ENCODE assay signal across 20 cellular contexts in genomic region chr22:23847991-23848864, GRCh38. TPM values are rescaled to one million over a fixed set of nuclear protein-coding genes. Genes with fewer than 3 reads are reported as not detected.
DNase-seq lines count a peak whose midpoint lies in the region; ATAC-seq, FAIRE-seq and TF ChIP-seq lines count a peak whose summit lies in the region.
"Had no signal": no experiment of that assay in that cellular context is flagged by ENCODE, and none has a peak within 500 bp of the region (broad histone marks: within the 10 kb centered on the region; RNA-seq: fewer than 3 reads in every experiment).

No MANE protein-coding gene starts in this region.

- no peak for TF ChIP-seq POLR2A in adrenal gland (IDR thresholded peaks at IDR 0.05)

- H3K9me3 Mint-ChIP-seq in HFFc6, result no peaks in the 10 kb centered on the region
- H3K9me3 Mint-ChIP-seq: activated naive CD4-positive, alpha-beta T cell treated with anti-CD3 and anti-CD28 coated beads, Interleukin-2, amount 50 U/mL, for 24 hours had no signal

- H2AFZ ChIP-seq in trophoblast cell (ENCODE audit: insufficient read depth, low read length, poor library complexity), result no peak overlapping the region

- H3K4me2 ChIP-seq in trophoblast cell (ENCODE audit: low read length), result no peak overlapping the region

- peaks cover 25% of the 10 kb centered on the region for H3K4me1 Mint-ChIP-seq in HFFc6 (ENCODE audit: low read depth)
- H3K4me1 Mint-ChIP-seq: activated naive CD4-positive, alpha-beta T cell treated with anti-CD3 and anti-CD28 coated beads, Interleukin-2, amount 50 U/mL, for 24 hours had no signal

- no peak overlapping the region for H3K4me3 ChIP-seq in trophoblast cell (ENCODE audit: low read depth, low read length)
- H3K4me3 ChIP-seq in adrenal gland, result no peak overlapping the region
- H3K4me3 ChIP-seq: colonic mucosa had no signal

- peak; percentile 23 for FAIRE-seq in GM19239 (lab: Jason Lieb, UNC)
- FAIRE-seq: endothelial cell of umbilical vein, frontal cortex had no signal

- H3K79me1 ChIP-seq in trophoblast cell (ENCODE audit: low read length), result no peaks in the 10 kb centered on the region

- no peaks in the 10 kb centered on the region for H3K36me3 ChIP-seq in trophoblast cell (ENCODE audit: control insufficient read depth in 1 of 2, insufficient read depth in 2 of 2, low read length in 2 of 2)
- no peaks in the 10 kb centered on the region for H3K36me3 ChIP-seq in adrenal gland (replicated peaks in 1 of 2)
- H3K36me3 ChIP-seq: colonic mucosa had no signal

- H3K9me3 ChIP-seq in trophoblast cell (ENCODE audit: insufficient read depth, low read depth, low read length), result no peaks in the 10 kb centered on the region
- H3K9me3 ChIP-seq in adrenal gland (replicated peaks in 1 of 3), result no peaks in the 10 kb centered on the region
- H3K9me3 ChIP-seq: colonic mucosa, psoas muscle had no signal

- no peak overlapping the region for H3K4me3 Mint-ChIP-seq in HFFc6
- H3K4me3 Mint-ChIP-seq: activated naive CD4-positive, alpha-beta T cell treated with anti-CD3 and anti-CD28 coated beads, Interleukin-2, amount 50 U/mL, for 24 hours had no signal

- ATAC-seq in esophagus mucosa, result no peak

- DNase-seq in GM19239 (ENCODE audit: insufficient read length, low spot score) (no peak), NAMALWA (ENCODE audit: low spot score) (peak; percentile 74), fibroblast of peridontal ligament (ENCODE audit: extremely low read depth) (peak; percentile 8), trophoblast cell (no peak), adrenal gland (no peak), HFFc6 (no peak), ecto neural progenitor cell (ENCODE audit: low spot score) (no peak)
- DNase-seq: activated T-cell treated with anti-CD3 and anti-CD28 coated beads, Interleukin-2, amount 50 U/mL, for 48 hours; colonic mucosa; COR-L47; naive thymus-derived CD4-positive, alpha-beta T cell; NCI-H146; NCI-H82; RPMI8226 had no signal

- H3K79me2 ChIP-seq in trophoblast cell (ENCODE audit: control insufficient read depth, insufficient read depth, low read length, poor library complexity), result no peaks in the 10 kb centered on the region

- H3K9ac ChIP-seq in trophoblast cell (ENCODE audit: low read length), result no peak overlapping the region

- no peak overlapping the region for H4K91ac ChIP-seq in trophoblast cell (ENCODE audit: low read depth, low read length)

- no peak overlapping the region for H2BK120ac ChIP-seq in trophoblast cell (ENCODE audit: insufficient read depth, low read length, poor library complexity)

- no peak overlapping the region for H2AK5ac ChIP-seq in trophoblast cell (ENCODE audit: low read length)

- H3K4ac ChIP-seq in trophoblast cell (ENCODE audit: low read depth, low read length), result no peak overlapping the region

- H3K4me1 ChIP-seq in trophoblast cell (ENCODE audit: control insufficient read depth in 1 of 2, insufficient read depth in 2 of 2, low read length in 2 of 2), result peaks cover 5% of the 10 kb centered on the region in 2 experiments
- peaks cover 4 to 19% of the 10 kb centered on the region in 2 donors for H3K4me1 ChIP-seq in adrenal gland (replicated peaks in 1 of 2)

- H3K36me3 Mint-ChIP-seq in HFFc6 (ENCODE audit: low read depth), result no peaks in the 10 kb centered on the region
- H3K36me3 Mint-ChIP-seq: activated naive CD4-positive, alpha-beta T cell treated with anti-CD3 and anti-CD28 coated beads, Interleukin-2, amount 50 U/mL, for 24 hours; naive thymus-derived CD4-positive, alpha-beta T cell had no signal

- H4K8ac ChIP-seq in trophoblast cell (ENCODE audit: low read depth, low read length), result no peak overlapping the region

- no peak overlapping the region for H3K27ac ChIP-seq in trophoblast cell (ENCODE audit: low read depth, low read length)
- H3K27ac ChIP-seq in adrenal gland, result no peak overlapping the region
- H3K27ac ChIP-seq: colonic mucosa, psoas muscle had no signal

- no peak overlapping the region for H3K23ac ChIP-seq in trophoblast cell (ENCODE audit: low read length)

- H2BK12ac ChIP-seq in trophoblast cell (ENCODE audit: low read length), result peak overlapping the region; percentile 6

- intact Hi-C loops in adrenal gland (cut with DNase I), result loop anchor here (5.0 kb wide), 2 partner anchors 81 to 221 kb away; partner anchors contain the start of gene CHCHD10 (in 2 of the 2)

- no peak overlapping the region for H4K12ac ChIP-seq in trophoblast cell (ENCODE audit: low read depth, low read length)

- no peaks in the 10 kb centered on the region; the same call in none of the 2 replicates for H3K27me3 Mint-ChIP-seq in HFFc6 (ENCODE audit: insufficient read depth)
- H3K27me3 Mint-ChIP-seq: activated naive CD4-positive, alpha-beta T cell treated with anti-CD3 and anti-CD28 coated beads, Interleukin-2, amount 50 U/mL, for 24 hours had no signal

- no peak overlapping the region for H3K18ac ChIP-seq in trophoblast cell (ENCODE audit: low read length)

- H3K27ac Mint-ChIP-seq in HFFc6, result no peak overlapping the region
- H3K27ac Mint-ChIP-seq: activated naive CD4-positive, alpha-beta T cell treated with anti-CD3 and anti-CD28 coated beads, Interleukin-2, amount 50 U/mL, for 24 hours; naive thymus-derived CD4-positive, alpha-beta T cell had no signal

- H3K27me3 ChIP-seq in trophoblast cell (ENCODE audit: insufficient read depth, low read length) (no peaks in the 10 kb centered on the region), adrenal gland (no peaks in the 10 kb centered on the region)
- H3K27me3 ChIP-seq: colonic mucosa had no signal

- WGBS in trophoblast cell (ENCODE audit: extremely low coverage, insufficient coverage, insufficient read length), result no CpG with 5 or more reads among the region's 24 CpGs
- 83 to 86% (median 83%) methylated on average over 23 to 24 of the region's 24 CpGs for WGBS in adrenal gland, 4 donors

- H3K14ac ChIP-seq in trophoblast cell (ENCODE audit: low read length), result no peak overlapping the region

- H2BK5ac ChIP-seq in trophoblast cell (ENCODE audit: low read depth, low read length, poor library complexity), result no peak overlapping the region

- TF ChIP-seq CTCF in adrenal gland (IDR thresholded peaks at IDR 0.05) (no peak), HFFc6 (IDR thresholded peaks at IDR 0.05) (no peak)

RNA-seq across cellular contexts. Expression of gene DERL3, which starts 9.4 kb away (rescaled TPM):
- 1.1 and 1.7 TPM in 2 replicates for polyA plus RNA-seq in trophoblast cell (2013)
- total RNA-seq in esophagus mucosa, result 1.5 TPM
- 1 to 10 TPM in 5 of 8 donors, under 1 TPM in 2, not detected in 1; 0.36 to 3.7 (median 2.4) TPM for total RNA-seq in adrenal gland
- polyA plus RNA-seq in adrenal gland, result 1 to 10 TPM; 2.7 to 4.3 (median 3.8) TPM
- under 1 TPM; 0.21 to 0.88 (median 0.40) TPM for total RNA-seq in HFFc6 (2021; fragmentation: NEBNext Ultra II Directional; extraction: Animal tissue kit (Norgen Biotek cat#: 25700))
- total RNA-seq: HT1080 had no signal
- polyA plus RNA-seq: naive thymus-derived CD4-positive, alpha-beta T cell had no signal

RNA-seq across cellular contexts. Expression of gene SLC2A11, which starts 9.4 kb away (rescaled TPM):
- polyA plus RNA-seq in trophoblast cell (2013), result 13.0 and 13.3 TPM in 2 replicates
- total RNA-seq in esophagus mucosa (1.2 TPM), adrenal gland (10 to 100 TPM; 12.8 to 30.0 (median 22.6) TPM)
- 10 to 100 TPM; 11.3 to 35.3 (median 18.6) TPM for polyA plus RNA-seq in adrenal gland
- 10 to 100 TPM in 4 of 6 experiments, 1 to 10 TPM in 2; 8.9 to 13.2 (median 10.5) TPM for total RNA-seq in HFFc6 (2021; fragmentation: NEBNext Ultra II Directional; extraction: Animal tissue kit (Norgen Biotek cat#: 25700))

RNA-seq across cellular contexts. Expression of gene MIF, which starts 46.0 kb away (rescaled TPM):
- 949 and 965 TPM in 2 replicates for polyA plus RNA-seq in trophoblast cell (2013)
- total RNA-seq in esophagus mucosa (956 TPM), adrenal gland (1,000 to 10,000 TPM in 1 of 8 donors, 100 to 1,000 TPM in 7; 377 to 1,126 (median 714) TPM)
- polyA plus RNA-seq in adrenal gland, result 1,000 to 10,000 TPM in 2 of 3 donors, 10 to 100 TPM in 1; 49.4 to 2,556 (median 2,290) TPM
- total RNA-seq in HFFc6 (2021; fragmentation: NEBNext Ultra II Directional; extraction: Animal tissue kit (Norgen Biotek cat#: 25700)), result 100 to 1,000 TPM; 625 to 741 (median 699) TPM

Comparison
In these comparisons a context has a peak if more than half of its experiments do, and no peak if none do; other contexts are left out.
1. DNase-seq: peak in NAMALWA (single experiment) and fibroblast of peridontal ligament (single experiment); none in GM19239 (single experiment), trophoblast cell (0 of 2), adrenal gland (0 of 7), HFFc6 (single experiment) and ecto neural progenitor cell (single experiment).